In the genomic region with DNA sequence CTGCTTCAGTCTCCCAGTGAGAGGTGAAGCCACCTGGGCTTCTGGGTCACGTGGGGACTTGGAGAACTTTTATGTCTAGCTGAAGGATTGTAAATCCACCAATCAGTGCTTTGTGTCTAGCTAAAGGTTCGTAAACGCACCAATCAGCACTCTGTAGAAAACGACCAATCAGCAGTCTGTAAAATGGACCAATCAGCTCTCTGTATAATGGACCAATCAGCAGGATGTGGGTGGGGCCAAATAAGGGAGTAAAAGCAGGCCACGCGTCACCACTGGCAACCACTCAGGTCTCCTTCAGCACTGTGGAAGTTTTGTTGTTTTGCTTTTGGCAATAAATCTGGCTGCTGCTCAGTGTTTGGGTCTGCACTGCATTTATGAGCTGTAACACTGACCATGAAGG, we compare ENCODE assay signal across 29 cellular contexts.
"Had no signal": no experiment of that assay in that cellular context is flagged by ENCODE, and none has a peak within 500 bp of the region (broad histone marks: within the 10 kb centered on the region; RNA-seq: fewer than 3 reads in every experiment).

No MANE protein-coding gene starts in this region.

- H3K27ac Mint-ChIP-seq: dendritic cell treated with granulocyte-macrophage colony-stimulating factor and Interleukin-4, amounts not matched to agents 40 ng/mL and 50 ng/mL, for 4 days; effector memory CD8-positive, alpha-beta T cell; endodermal cell had no signal

- ATAC-seq: effector memory CD8-positive, alpha-beta T cell; esophagus mucosa; foreskin keratinocyte; gastrocnemius medialis; gastroesophageal sphincter; heart left ventricle; heart right ventricle had no signal

- H3K36me3 ChIP-seq: colonic mucosa, esophagus muscularis mucosa, esophagus squamous epithelium, gastrocnemius medialis, gastroesophageal sphincter, heart left ventricle, heart right ventricle had no signal

- H3K4me1 ChIP-seq: colonic mucosa, esophagus muscularis mucosa, gastrocnemius medialis, gastroesophageal sphincter, heart left ventricle, heart right ventricle had no signal

- FAIRE-seq: colon, endometrium, endothelial cell of umbilical vein, frontal cortex had no signal

- H3K4me3 ChIP-seq: colonic mucosa, coronary artery, dorsolateral prefrontal cortex, esophagus muscularis mucosa, esophagus squamous epithelium, gastrocnemius medialis, gastroesophageal sphincter, heart left ventricle, heart right ventricle had no signal

- DNase-seq: colonic mucosa; cortex of kidney; dermis blood vessel endothelial cell; dorsolateral prefrontal cortex; effector CD4-positive, alpha-beta T cell; effector CD8-positive, alpha-beta T cell; effector memory CD4-positive, alpha-beta T cell; effector memory CD8-positive, alpha-beta T cell; endodermal cell; erythroblast; esophagus squamous epithelium; foreskin fibroblast; foreskin keratinocyte; foreskin melanocyte; gastrocnemius medialis; glutamatergic neuron; head of caudate nucleus; heart left ventricle; heart right ventricle had no signal

- H3K27me3 ChIP-seq: colonic mucosa, dorsolateral prefrontal cortex, esophagus muscularis mucosa, esophagus squamous epithelium, gastrocnemius medialis, gastroesophageal sphincter, heart left ventricle, heart right ventricle had no signal

- H3K27me3 Mint-ChIP-seq: dendritic cell treated with granulocyte-macrophage colony-stimulating factor and Interleukin-4, amounts not matched to agents 40 ng/mL and 50 ng/mL, for 4 days; effector memory CD8-positive, alpha-beta T cell had no signal

- H3K4me3 Mint-ChIP-seq: dendritic cell treated with granulocyte-macrophage colony-stimulating factor and Interleukin-4, amounts not matched to agents 40 ng/mL and 50 ng/mL, for 4 days; effector memory CD8-positive, alpha-beta T cell; endodermal cell had no signal

- H3K9me3 ChIP-seq: colonic mucosa, esophagus muscularis mucosa, esophagus squamous epithelium, gastrocnemius medialis, gastroesophageal sphincter, heart left ventricle, heart right ventricle had no signal

- H3K27ac ChIP-seq: colonic mucosa, coronary artery, dorsolateral prefrontal cortex, epithelial cell of prostate, esophagus muscularis mucosa, esophagus squamous epithelium, foreskin keratinocyte, gastrocnemius medialis, gastroesophageal sphincter, heart left ventricle, heart right ventricle had no signal
